In genomic region chr11:69501891-69502860, GRCh38 we compare ENCODE assay signal across 29 cellular contexts. TPM values are rescaled to one million over a fixed set of nuclear protein-coding genes. Genes with fewer than 3 reads are reported as not detected.
DNase-seq lines count a peak whose midpoint lies in the region; ATAC-seq and TF ChIP-seq lines count a peak whose summit lies in the region.
"Had no signal": no experiment of that assay in that cellular context is flagged by ENCODE, and none has a peak within 500 bp of the region (broad histone marks: within the 10 kb centered on the region; RNA-seq: fewer than 3 reads in every experiment).

No MANE protein-coding gene starts in this region.

- no peak for TF ChIP-seq CTCF in sigmoid colon (IDR thresholded peaks at IDR 0.05)
- TF ChIP-seq CTCF in smooth muscle cell (IDR thresholded peaks at IDR 0.05; ENCODE audit: borderline replicate concordance, insufficient read depth, poor library complexity, severe bottlenecking): no peak
- no peak for TF ChIP-seq CTCF in lower leg skin (IDR thresholded peaks at IDR 0.05)

- TF ChIP-seq EP300 in sigmoid colon (IDR thresholded peaks at IDR 0.05): no peak

- DNase-seq in DMS 273 (lab: John Stamatoyannopoulos, UW; ENCODE audit: unreplicated experiment) (peak; percentile 39), DMS 273 treated with DMSO at 0.1 percent for 48 hours (lab: John Stamatoyannopoulos, UW) (no peak), NCI-H1092 treated with DMSO at 0.1 percent for 48 hours (lab: John Stamatoyannopoulos, UW) (peak; percentile 66), right cardiac atrium (peak in 2 of 3 donors; percentile 41 to 49), sigmoid colon (peak; percentile 57), smooth muscle cell (lab: John Stamatoyannopoulos, UW; ENCODE audit: unreplicated experiment) (no peak), lower leg skin (ENCODE audit: low spot score in 2 of 2) (no peak), hypothalamus (lab: John Stamatoyannopoulos, UW) (no peak)
- DNase-seq: activated CD4-positive, alpha-beta T cell treated with anti-CD3 and anti-CD28 coated beads for 48 hours; activated naive CD4-positive, alpha-beta T cell; activated T-cell treated with anti-CD3 and anti-CD28 coated beads, Interleukin-2, amount 50 U/mL, for 4 hours; effector CD4-positive, alpha-beta T cell; KBM-7; MM.1S; NCI-H2171; NCI-H524 treated with DMSO at 0.1 percent for 48 hours had no signal

- intact Hi-C loops in right cardiac atrium (cut with DNase I) (no loop called here), sigmoid colon (cut with DNase I) (no loop called here), lower leg skin (cut with DNase I; ENCODE audit: low total_unique reads) (no loop called here)

- no peak overlapping the region for H3K9ac ChIP-seq in smooth muscle cell (ENCODE audit: low read depth)
- H3K9ac ChIP-seq: parathyroid adenoma had no signal

- 92% methylated on average over 26 of the region's 26 CpGs for WGBS in right cardiac atrium
- 86 to 92% methylated on average over 26 of the region's 26 CpGs for WGBS in sigmoid colon, 2 donors
- 96% methylated on average over 26 of the region's 26 CpGs for WGBS in smooth muscle cell (ENCODE audit: low lambda C conversion rate)
- 90 to 95% methylated on average over 26 of the region's 26 CpGs for WGBS in lower leg skin, 2 donors

- H3F3A ChIP-seq in smooth muscle cell (ENCODE audit: low read depth): peaks cover 11% of the 10 kb centered on the region

- no peak for TF ChIP-seq POLR2A in sigmoid colon (IDR thresholded peaks at IDR 0.05)
- TF ChIP-seq POLR2A in lower leg skin (IDR thresholded peaks at IDR 0.05): no peak

- H3K4me1 ChIP-seq in right cardiac atrium (ENCODE audit: control insufficient read depth, insufficient read depth, low read length) (peaks cover 4% of the 10 kb centered on the region), sigmoid colon (peaks cover 0 to 18% (median 7%) of the 10 kb centered on the region in 4 donors), smooth muscle cell (ENCODE audit: low read depth) (no peaks in the 10 kb centered on the region)
- H3K4me1 ChIP-seq: parathyroid adenoma had no signal

- H3K4me2 ChIP-seq in smooth muscle cell: no peak overlapping the region

- H3K27ac ChIP-seq in right cardiac atrium (ENCODE audit: low read length): no peak overlapping the region
- no peak overlapping the region for H3K27ac ChIP-seq in sigmoid colon
- H3K27ac ChIP-seq in smooth muscle cell (ENCODE audit: low read depth): no peak overlapping the region
- H3K27ac ChIP-seq: 22Rv1, heart left ventricle, parathyroid adenoma, right lobe of liver, VCaP had no signal

- no peaks in the 10 kb centered on the region for H3K36me3 ChIP-seq in sigmoid colon
- H3K36me3 ChIP-seq in smooth muscle cell (ENCODE audit: low read depth): no peaks in the 10 kb centered on the region
- H3K36me3 ChIP-seq: heart left ventricle, right lobe of liver had no signal

- no peak for ATAC-seq in right cardiac atrium
- ATAC-seq: activated T-cell treated with anti-CD3 and anti-CD28 coated beads, Interleukin-2, amount 50 U/mL, for 4 hours; natural killer cell treated with Interleukin-12 subunit alpha and Interleukin-12 subunit beta and Interleukin-15 and Interleukin-18, amount 100 ng/mL, for 72 hours had no signal

- H2AFZ ChIP-seq in smooth muscle cell (ENCODE audit: low read depth): no peak overlapping the region
- H2AFZ ChIP-seq: parathyroid adenoma had no signal

- H3K9me3 ChIP-seq in right cardiac atrium (ENCODE audit: control insufficient read depth, low read length): no peaks in the 10 kb centered on the region
- H3K9me3 ChIP-seq in sigmoid colon: no peaks in the 10 kb centered on the region
- H3K9me3 ChIP-seq in smooth muscle cell (replicated peaks; ENCODE audit: low read depth): no peaks in the 10 kb centered on the region
- H3K9me3 ChIP-seq: right lobe of liver had no signal

- no peaks in the 10 kb centered on the region for H3K79me2 ChIP-seq in smooth muscle cell (ENCODE audit: low read depth)
- H3K79me2 ChIP-seq: parathyroid adenoma had no signal

- H3K27me3 ChIP-seq in right cardiac atrium (ENCODE audit: control insufficient read depth, insufficient read depth) (no peaks in the 10 kb centered on the region), sigmoid colon (no peaks in the 10 kb centered on the region), smooth muscle cell (ENCODE audit: low read depth) (no peaks in the 10 kb centered on the region)
- H3K27me3 ChIP-seq: heart left ventricle, right lobe of liver had no signal

- H4K20me1 ChIP-seq in smooth muscle cell (ENCODE audit: low read depth): no peaks in the 10 kb centered on the region

- no peak overlapping the region for H3K4me3 ChIP-seq in right cardiac atrium (ENCODE audit: low read length)
- no peak overlapping the region for H3K4me3 ChIP-seq in sigmoid colon
- H3K4me3 ChIP-seq in smooth muscle cell: no peak overlapping the region
- no peak overlapping the region for H3K4me3 ChIP-seq in lower leg skin (ENCODE audit: low read depth, poor library complexity, severe bottlenecking)
- H3K4me3 ChIP-seq: heart left ventricle, right lobe of liver had no signal

RNA-seq across cellular contexts. Expression of gene LINC01488, which starts 20.7 kb away (rescaled TPM):
- total RNA-seq in right cardiac atrium (under 1 TPM in 2 of 4 donors, not detected in 2; 0.14 to 0.17 TPM), sigmoid colon (under 1 TPM in 1 of 4 donors, not detected in 3; 0.36 TPM), smooth muscle cell (not detected in 2 replicates), lower leg skin (not detected)
- polyA plus RNA-seq in right cardiac atrium (0.16 TPM), sigmoid colon (not detected), smooth muscle cell (not detected in 2 replicates)
- total RNA-seq: activated CD8-positive, alpha-beta memory T cell treated with anti-CD3 and anti-CD28 coated beads for 36 hours; activated T-cell treated with anti-CD3 and anti-CD28 coated beads, Interleukin-2, amount 50 U/mL, for 4 hours; Daoy; epithelial cell of proximal tubule; fibroblast of villous mesenchyme; mesothelial cell of epicardium; natural killer cell treated with Interleukin-12 subunit alpha and Interleukin-12 subunit beta and Interleukin-15 and Interleukin-18, amount 100 ng/mL, for 72 hours; RPMI7951 had no signal
- polyA plus RNA-seq: adipose tissue had no signal

Comparison
In these comparisons a context has a peak if more than half of its experiments do, and no peak if none do; other contexts are left out.
1. DNase-seq: peak in DMS 273 (single experiment), NCI-H1092 treated with DMSO at 0.1 percent for 48 hours (single experiment), right cardiac atrium (2 of 3) and sigmoid colon (single experiment); none in DMS 273 treated with DMSO at 0.1 percent for 48 hours (single experiment), smooth muscle cell (single experiment), lower leg skin (0 of 2) and hypothalamus (0 of 51).